ENCODE assay signal across 1 cellular context in genomic region chr17:74215332-74215727, GRCh38.
TF ChIP-seq lines count a peak whose summit lies in the region.

No MANE protein-coding gene starts in this region.

TF ChIP-seq in HepG2, 621 proteins besides CTCF, POLR2A, EP300 and RAD21:
- TF ChIP-seq PHF5A (CRISPR knock-in tag; IDR thresholded peaks at IDR 0.05; ENCODE audit: low read depth, unreplicated experiment) (no peak), ZNF24 (IDR thresholded peaks at IDR 0.05) (no peak), ATAD3A (CRISPR knock-in tag; IDR thresholded peaks at IDR 0.05) (no peak), ZNF782 (CRISPR knock-in tag; IDR thresholded peaks at IDR 0.05; ENCODE audit: borderline replicate concordance) (no peak), EED (CRISPR knock-in tag; IDR thresholded peaks at IDR 0.05) (no peak), GTF3A (CRISPR knock-in tag; conservative IDR thresholded peaks at IDR 0.05) (no peak), HOXA7 (CRISPR knock-in tag; IDR thresholded peaks at IDR 0.05) (no peak), ZNF143 (CRISPR knock-in tag; IDR thresholded peaks at IDR 0.05) (no peak), PRPF4 (IDR thresholded peaks at IDR 0.05; ENCODE audit: low read depth, low read length, poor library complexity, severe bottlenecking) (no peak), ZNF224 (CRISPR knock-in tag; IDR thresholded peaks at IDR 0.05) (no peak), MBNL3 (CRISPR knock-in tag; conservative IDR thresholded peaks at IDR 0.05) (no peak), NFAT5 (CRISPR knock-in tag; IDR thresholded peaks at IDR 0.05) (no peak)
